9 cellular contexts compared by ENCODE assay signal in genomic region chr2:222341328-222341727, GRCh38. TPM values are rescaled to one million over a fixed set of nuclear protein-coding genes. Genes with fewer than 3 reads are reported as not detected.
"Had no signal": no experiment of that assay in that cellular context is flagged by ENCODE, and none has a peak within 500 bp of the region (broad histone marks: within the 10 kb centered on the region; RNA-seq: fewer than 3 reads in every experiment).

No MANE protein-coding gene starts in this region.

- H3K4me3 ChIP-seq: GM23248, HAP-1 had no signal

- H3K9me3 ChIP-seq: HAP-1 had no signal

- H3K4me3 Mint-ChIP-seq: HFFc6 had no signal

- DNase-seq: GM23248, GOT3, H7, HFFc6, IMR-90, KBM-7 had no signal

- H3K9me3 Mint-ChIP-seq: HFFc6 had no signal

- H3K27ac ChIP-seq: GM23248 had no signal

- ATAC-seq: HCT116 had no signal

- H3K27ac Mint-ChIP-seq: HFFc6 had no signal

- H3K4me1 ChIP-seq: HAP-1 had no signal

- H3K36me3 ChIP-seq: HAP-1 had no signal

RNA-seq across cellular contexts. Expression of gene PAX3, which starts 42.5 kb away (rescaled TPM):
- total RNA-seq: GM23248, H7, HT-29, IMR-90 had no signal
